22 cellular contexts compared by ENCODE assay signal in the genomic region with DNA sequence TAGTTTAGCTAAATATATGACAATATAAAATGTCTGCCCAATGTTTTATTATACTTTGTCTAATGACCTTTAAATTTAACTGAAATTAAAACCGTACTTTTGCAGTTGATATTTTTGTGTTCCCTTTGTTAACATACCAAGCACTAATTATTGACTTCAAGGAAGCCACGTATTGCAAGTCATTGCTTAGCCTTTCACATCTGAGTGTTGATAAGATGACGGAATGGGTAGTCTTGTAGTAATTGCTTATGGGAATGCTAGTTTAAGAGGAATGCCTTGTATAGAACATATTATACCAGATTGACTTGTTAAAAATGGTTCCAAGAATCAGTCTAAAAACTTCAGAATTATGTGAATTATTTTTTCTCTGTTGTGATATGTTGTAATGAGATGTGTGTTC. TPM values are rescaled to one million over a fixed set of nuclear protein-coding genes. Genes with fewer than 3 reads are reported as not detected.
A peak's percentile ranks its signal among the peaks of the same experiment; 100 is the strongest.
DNase-seq lines count a peak whose midpoint lies in the region; ATAC-seq, FAIRE-seq and TF ChIP-seq lines count a peak whose summit lies in the region.
"Had no signal": no experiment of that assay in that cellular context is flagged by ENCODE, and none has a peak within 500 bp of the region (broad histone marks: within the 10 kb centered on the region; RNA-seq: fewer than 3 reads in every experiment).

No MANE protein-coding gene starts in this region.

- H3K4me2 ChIP-seq in HepG2 (ENCODE audit: low read depth, low read length) (no peak overlapping the region), K562 (ENCODE audit: insufficient read depth, low read length) (no peak overlapping the region), osteoblast (ENCODE audit: insufficient read depth, low read length) (no peak overlapping the region)
- H3K4me2 ChIP-seq: BLaER1 had no signal

- H3K9ac ChIP-seq in HepG2 (ENCODE audit: insufficient read depth, low read depth, low read length) (no peak overlapping the region), K562 (ENCODE audit: insufficient read depth in 1 of 2, low read depth in 2 of 2, low read length in 2 of 2) (no peak overlapping the region)
- H3K9ac ChIP-seq: BLaER1 had no signal

- H3K4me1 ChIP-seq in HepG2 (ENCODE audit: insufficient read depth, low read length) (no peaks in the 10 kb centered on the region), right lobe of liver (no peaks in the 10 kb centered on the region), K562 (replicated peaks in 1 of 2; ENCODE audit: control insufficient read depth in 2 of 2, insufficient read depth in 2 of 2, low read length in 2 of 2) (no peaks in the 10 kb centered on the region; a peak in 2 of 5 replicates), osteoblast (ENCODE audit: insufficient read depth, low read length) (no peaks in the 10 kb centered on the region), esophagus squamous epithelium (no peaks in the 10 kb centered on the region)
- H3K4me1 ChIP-seq: BE2C, BLaER1 had no signal

- FAIRE-seq in HepG2 (lab: Jason Lieb, UNC) (no peak), G401.6 (lab: Jason Lieb, UNC) (peak; percentile 49), K562 (lab: Jason Lieb, UNC) (no peak)
- FAIRE-seq: GM12878, GM12892, GM18507 had no signal

- no peaks in the 10 kb centered on the region for H3K9me3 ChIP-seq in HepG2 (ENCODE audit: low read length)
- no peaks in the 10 kb centered on the region for H3K9me3 ChIP-seq in right lobe of liver
- H3K9me3 ChIP-seq in K562 (replicated peaks; ENCODE audit: control insufficient read depth, insufficient read depth, low read depth, low read length) = no peaks in the 10 kb centered on the region
- no peaks in the 10 kb centered on the region for H3K9me3 ChIP-seq in osteoblast (ENCODE audit: low read depth, low read length)
- no peaks in the 10 kb centered on the region for H3K9me3 ChIP-seq in esophagus squamous epithelium
- H3K9me3 ChIP-seq: BE2C, BLaER1 had no signal

- no peaks in the 10 kb centered on the region for H3K9me1 ChIP-seq in K562 (ENCODE audit: control insufficient read depth, insufficient read depth, low read length)

- no peak for DNase-seq in HepG2 (ENCODE audit: low spot score)
- DNase-seq in right lobe of liver = no peak
- DNase-seq in K562 (ENCODE audit: extremely low read depth in 1 of 4, low spot score in 3 of 4) = peak in 3 of 4 experiments; percentile 7 to 27 (median 23)
- peak; percentile 13 for DNase-seq in osteoblast (ENCODE audit: insufficient read length, low spot score, missing footprints)
- DNase-seq in esophagus squamous epithelium (lab: John Stamatoyannopoulos, UW) = no peak
- DNase-seq in NCI-H345 (lab: John Stamatoyannopoulos, UW) = no peak
- DNase-seq: 8988T; ACHN; BE2C; C1 segment of cervical spinal cord; CD4-positive, alpha-beta memory T cell; CD4-positive, CD25-positive, alpha-beta regulatory T cell; CD8-positive, alpha-beta memory T cell; COR-L47; DMS79 treated with DMSO at 0.1 percent for 48 hours; GDM1 had no signal

- no peak for ATAC-seq in HepG2
- no peak for ATAC-seq in right lobe of liver
- ATAC-seq in K562 = peak; percentile 75
- no peak for ATAC-seq in HG03520 (IDR thresholded peaks at IDR 0.05; ENCODE audit: unreplicated experiment)
- ATAC-seq: GM12878 had no signal

- TF ChIP-seq CTCF in HepG2 (CRISPR knock-in tag; IDR thresholded peaks at IDR 0.05) (no peak), right lobe of liver (IDR thresholded peaks at IDR 0.05) (no peak), K562 (IDR thresholded peaks at IDR 0.05 in 2 of 3, conservative IDR thresholded peaks at IDR 0.05 in 1 of 3; ENCODE audit: insufficient read depth in 2 of 3, low read depth in 1 of 3, low read length in 3 of 3) (no peak), osteoblast (IDR thresholded peaks at IDR 0.05; ENCODE audit: extremely low read depth, low read depth, low read length) (no peak), esophagus squamous epithelium (IDR thresholded peaks at IDR 0.05) (no peak)

- BruUV-seq in HepG2 (replicated peaks; lab: Mats Ljungman, UMichigan) = no TSS peak
- BruUV-seq in K562 (replicated peaks; lab: Mats Ljungman, UMichigan) = no TSS peak

- H3K36me3 ChIP-seq in HepG2 (replicated peaks in 1 of 2; ENCODE audit: control insufficient read depth in 1 of 2, insufficient read depth in 2 of 2, low read length in 2 of 2) (no peaks in the 10 kb centered on the region), right lobe of liver (no peaks in the 10 kb centered on the region), K562 (ENCODE audit: control insufficient read depth, insufficient read depth, low read length) (no peaks in the 10 kb centered on the region), osteoblast (ENCODE audit: insufficient read depth, low read length) (no peaks in the 10 kb centered on the region), esophagus squamous epithelium (no peaks in the 10 kb centered on the region)
- H3K36me3 ChIP-seq: BE2C had no signal

- no peak overlapping the region for H3K27ac ChIP-seq in HepG2 (ENCODE audit: extremely low read length, insufficient read depth, low read length)
- H3K27ac ChIP-seq in right lobe of liver = no peak overlapping the region
- H3K27ac ChIP-seq in K562 (ENCODE audit: extremely low read depth, low read depth, low read length) = no peak overlapping the region
- H3K27ac ChIP-seq in osteoblast (ENCODE audit: low read depth, low read length) = no peak overlapping the region
- H3K27ac ChIP-seq in esophagus squamous epithelium = no peak overlapping the region
- H3K27ac ChIP-seq: BLaER1 had no signal

- H3K4me3 ChIP-seq in HepG2 (replicated peaks in 1 of 3; ENCODE audit: insufficient read depth in 1 of 3, low read depth in 2 of 3, low read length in 3 of 3) (no peak overlapping the region), right lobe of liver (no peak overlapping the region), K562 (no peak overlapping the region), osteoblast (ENCODE audit: insufficient read depth, low read length) (no peak overlapping the region), esophagus squamous epithelium (no peak overlapping the region)
- H3K4me3 ChIP-seq: BLaER1, GM12878 had no signal

- 49% methylated on average over 3 of the region's 3 CpGs for WGBS in HepG2 (ENCODE audit: low lambda C conversion rate)
- WGBS in right lobe of liver (ENCODE audit: insufficient coverage, low coverage, low lambda C conversion rate, missing lambda C conversion rate) = 74% methylated on average over 3 of the region's 3 CpGs
- WGBS in K562 (ENCODE audit: insufficient coverage, low coverage, missing lambda C conversion rate) = 5% methylated on average over 3 of the region's 3 CpGs
- WGBS in esophagus squamous epithelium, 2 donors = 75 to 88% methylated on average over 3 of the region's 3 CpGs

- no peak overlapping the region for H2AFZ ChIP-seq in HepG2 (ENCODE audit: low read length)
- peak overlapping the region; percentile 67; the same call in 1 of the 2 replicates for H2AFZ ChIP-seq in K562 (ENCODE audit: low read depth, low read length)
- H2AFZ ChIP-seq in osteoblast (ENCODE audit: low read length) = no peak overlapping the region

- no peak for TF ChIP-seq EP300 in HepG2 (IDR thresholded peaks at IDR 0.05; ENCODE audit: low read depth in 2 of 2, low read length in 2 of 2)
- TF ChIP-seq EP300 in HepG2 (CRISPR knock-in tag; IDR thresholded peaks at IDR 0.05; ENCODE audit: borderline replicate concordance) = no peak
- no peak for TF ChIP-seq EP300 in K562 (IDR thresholded peaks at IDR 0.05; ENCODE audit: low read length)

- H3K79me2 ChIP-seq in HepG2 (ENCODE audit: insufficient read depth, low read length) (no peaks in the 10 kb centered on the region), K562 (ENCODE audit: control insufficient read depth, insufficient read depth, low read length) (no peaks in the 10 kb centered on the region), osteoblast (ENCODE audit: insufficient read depth, low read length) (no peaks in the 10 kb centered on the region)

- intact Hi-C loops in HepG2 (cut with micrococcal nuclease; ENCODE audit: unreplicated experiment) (no loop called here), right lobe of liver (cut with DNase I) (no loop called here), K562 (cut with micrococcal nuclease) (no loop called here), esophagus squamous epithelium (cut with DNase I) (no loop called here)

- TF ChIP-seq POLR2A in HepG2 (IDR thresholded peaks at IDR 0.05; ENCODE audit: insufficient read depth in 1 of 2, low read depth in 2 of 2, low read length in 2 of 2) (no peak), right lobe of liver (IDR thresholded peaks at IDR 0.05) (no peak), K562 (conservative IDR thresholded peaks at IDR 0.05) (no peak), esophagus squamous epithelium (IDR thresholded peaks at IDR 0.05) (no peak)

- CTCF ChIA-PET in HepG2 (lab: Yijun Ruan, JAX; ENCODE audit: low intra/inter-chr PET ratio, low total read pairs) = no interaction called here
- CTCF ChIA-PET in K562 (lab: Yijun Ruan, JAX; ENCODE audit: low intra/inter-chr PET ratio) = no interaction called here

- in situ Hi-C loops in HepG2 (cut with HindIII; ENCODE audit: extremely low pct_ligation_motif_present, low pct_unique_long_range_greater_than_20kb) = no loop called here
- in situ Hi-C loops in K562 (cut with MboI) = no loop called here

- TF ChIP-seq RAD21 in HepG2 (CRISPR knock-in tag; IDR thresholded peaks at IDR 0.05) (no peak), K562 (CRISPR knock-in tag; conservative IDR thresholded peaks at IDR 0.05 in 1 of 2, IDR thresholded peaks at IDR 0.05 in 1 of 2) (no peak)

- no peaks in the 10 kb centered on the region for H4K20me1 ChIP-seq in HepG2 (ENCODE audit: insufficient read depth, low read length)
- no peaks in the 10 kb centered on the region for H4K20me1 ChIP-seq in K562 (replicated peaks; ENCODE audit: control insufficient read depth, insufficient read depth, low read length)
- no peaks in the 10 kb centered on the region for H4K20me1 ChIP-seq in osteoblast (ENCODE audit: insufficient read depth, low read length)
- H4K20me1 ChIP-seq: BLaER1 had no signal

- no peaks in the 10 kb centered on the region for H3K27me3 ChIP-seq in HepG2 (ENCODE audit: control insufficient read depth in 1 of 2, insufficient read depth in 2 of 2, low read length in 2 of 2)
- no peaks in the 10 kb centered on the region for H3K27me3 ChIP-seq in right lobe of liver
- H3K27me3 ChIP-seq in K562 (ENCODE audit: control insufficient read depth in 2 of 2, insufficient read depth in 2 of 2, low read length in 2 of 2) = no peaks in the 10 kb centered on the region
- H3K27me3 ChIP-seq in osteoblast (ENCODE audit: insufficient read depth, low read length) = no peaks in the 10 kb centered on the region
- H3K27me3 ChIP-seq in esophagus squamous epithelium = no peaks in the 10 kb centered on the region
- H3K27me3 ChIP-seq: BE2C, BLaER1 had no signal

- POLR2A ChIA-PET in HepG2 (lab: Yijun Ruan, JAX) (no interaction called here), K562 (lab: Yijun Ruan, JAX) (no interaction called here)

RNA-seq across cellular contexts. Expression of a gene that starts 14.0 kb away (rescaled TPM):
- total RNA-seq in HepG2 (2016; rRNA removed; fragmentation: Illumina TruSeq; extraction: Trizol) = 3.6 TPM in 2 replicates
- total RNA-seq in HepG2 (2016; cell fraction: cytosol; rRNA removed; fragmentation: Illumina TruSeq; extraction: Trizol; ENCODE audit: low read depth) = 5.1 and 5.5 TPM in 2 replicates
- total RNA-seq in HepG2 (2016; cell fraction: insoluble cytoplasmic fraction; rRNA removed; fragmentation: Illumina TruSeq; extraction: Trizol) = 3.4 and 3.5 TPM in 2 replicates
- 6.5 and 7.0 TPM in 2 replicates for total RNA-seq in HepG2 (2016; cell fraction: membrane; rRNA removed; fragmentation: Illumina TruSeq; extraction: Trizol)
- total RNA-seq in HepG2 (2016; cell fraction: nucleus; rRNA removed; fragmentation: Illumina TruSeq; extraction: Trizol) = 3.0 and 3.6 TPM in 2 replicates
- polyA plus RNA-seq in HepG2 (2011; rRNA removed) = 1.3 and 1.9 TPM in 2 replicates
- polyA plus RNA-seq in HepG2 (2011; cell fraction: cytosol; rRNA removed) = 0.62 and 1.7 TPM in 2 replicates
- polyA plus RNA-seq in HepG2 (2011; cell fraction: nucleus; rRNA removed) = 0.69 and 1.3 TPM in 2 replicates
- polyA plus RNA-seq in HepG2 (2012) = 1.7 and 2.7 TPM in 2 replicates
- polyA plus RNA-seq in HepG2 (2016; cell fraction: cytosol; fragmentation: Illumina TruSeq; extraction: Trizol; ENCODE audit: low read depth) = 7.7 and 9.6 TPM in 2 replicates
- polyA plus RNA-seq in HepG2 (2016; cell fraction: insoluble cytoplasmic fraction; fragmentation: Illumina TruSeq; extraction: Trizol; ENCODE audit: low read depth) = 5.6 and 6.1 TPM in 2 replicates
- 6.7 and 8.1 TPM in 2 replicates for polyA plus RNA-seq in HepG2 (2016; cell fraction: membrane; fragmentation: Illumina TruSeq; extraction: Trizol; ENCODE audit: low read depth)
- polyA plus RNA-seq in HepG2 (2016; cell fraction: nucleus; fragmentation: Illumina TruSeq; extraction: Trizol; ENCODE audit: insufficient read depth, low read depth) = 3.2 and 3.9 TPM in 2 replicates
- polyA minus RNA-seq in HepG2 (2011; rRNA and poly(A)+ RNA removed; ENCODE audit: low replicate concordance) = 1.7 and 5.3 TPM in 2 replicates
- polyA minus RNA-seq in HepG2 (2011; cell fraction: cytosol; rRNA and poly(A)+ RNA removed) = 0.62 and 1.3 TPM in 2 replicates
- 9.8 and 11.6 TPM in 2 replicates for polyA minus RNA-seq in HepG2 (2011; cell fraction: nucleus; rRNA and poly(A)+ RNA removed)
- total RNA-seq in right lobe of liver = 1 to 10 TPM; 3.5 to 7.2 (median 4.4) TPM
- total RNA-seq in K562 (2011; cell fraction: chromatin; rRNA removed; ENCODE audit: low replicate concordance) = 7.9 and 9.7 TPM in 2 replicates
- total RNA-seq in K562 (2011; cell fraction: nucleolus; rRNA removed) = 6.7 and 7.7 TPM in 2 replicates
- 14.0 and 20.2 TPM in 2 replicates for total RNA-seq in K562 (2011; cell fraction: nucleoplasm; rRNA removed)
- total RNA-seq in K562 (2014; rRNA removed) = 3.3 and 5.3 TPM in 2 replicates
- total RNA-seq in K562 (2014; rRNA removed; fragmentation: Illumina TruSeq; extraction: Trizol) = 4.5 and 6.1 TPM in 2 replicates
- total RNA-seq in K562 (2015; rRNA removed; fragmentation: Illumina TruSeq; extraction: Trizol) = 4.9 and 5.4 TPM in 2 replicates
- 4.0 and 5.1 TPM in 2 replicates for total RNA-seq in K562 (2021)
- 4.3 and 5.0 TPM in 2 replicates for polyA plus RNA-seq in K562 (2011; rRNA removed)
- polyA plus RNA-seq in K562 (2011; cell fraction: cytosol; rRNA removed) = 2.4 and 3.0 TPM in 2 replicates
- polyA plus RNA-seq in K562 (2011; cell fraction: nucleus; rRNA removed) = 3.4 and 5.1 TPM in 2 replicates
- polyA plus RNA-seq in K562 (2012) = 4.7 and 4.8 TPM in 2 replicates
- polyA plus RNA-seq in K562 (2014; fragmentation: Illumina TruSeq; extraction: Trizol) = 6.5 and 7.5 TPM in 2 replicates
- 1 to 10 TPM; 3.7 to 4.6 TPM for polyA plus RNA-seq in K562 (2014; fragmentation: Nextera tagmentation; extraction: Ambion mirVana)
- 5.2 and 7.7 TPM in 2 replicates for polyA plus RNA-seq in K562 (2014; rRNA removed)
- polyA minus RNA-seq in K562 (2011; rRNA and poly(A)+ RNA removed) = 8.4 and 10.2 TPM in 2 replicates
- polyA minus RNA-seq in K562 (2011; cell fraction: cytosol; rRNA and poly(A)+ RNA removed) = 1.6 and 1.8 TPM in 2 replicates
- 9.8 and 15.1 TPM in 2 replicates for polyA minus RNA-seq in K562 (2011; cell fraction: nucleus; rRNA and poly(A)+ RNA removed)
- 6.5 and 7.4 TPM in 2 replicates for total RNA-seq in osteoblast
- 1 to 10 TPM; 1.6 to 8.9 (median 6.0) TPM for total RNA-seq in esophagus squamous epithelium

Comparison
In these comparisons a context has a peak if more than half of its experiments do, and no peak if none do; other contexts are left out.
1. DNase-seq: peak in K562 (3 of 4) and osteoblast (single experiment); none in HepG2 (single experiment), right lobe of liver (0 of 3), esophagus squamous epithelium (single experiment) and NCI-H345 (single experiment).